Comparison of ENCODE assay signal across 1 cellular context in genomic region chr3:59759298-59760169, GRCh38.
TF ChIP-seq lines count a peak whose summit lies in the region.

No MANE protein-coding gene starts in this region.

TF ChIP-seq in IMR-90, 13 proteins besides CTCF, POLR2A, EP300 and RAD21 (continued from another document):
- TF ChIP-seq BHLHE40 (IDR thresholded peaks at IDR 0.05; ENCODE audit: low read depth, low read length): no peak
